8 cellular contexts compared by ENCODE assay signal in the genomic region with DNA sequence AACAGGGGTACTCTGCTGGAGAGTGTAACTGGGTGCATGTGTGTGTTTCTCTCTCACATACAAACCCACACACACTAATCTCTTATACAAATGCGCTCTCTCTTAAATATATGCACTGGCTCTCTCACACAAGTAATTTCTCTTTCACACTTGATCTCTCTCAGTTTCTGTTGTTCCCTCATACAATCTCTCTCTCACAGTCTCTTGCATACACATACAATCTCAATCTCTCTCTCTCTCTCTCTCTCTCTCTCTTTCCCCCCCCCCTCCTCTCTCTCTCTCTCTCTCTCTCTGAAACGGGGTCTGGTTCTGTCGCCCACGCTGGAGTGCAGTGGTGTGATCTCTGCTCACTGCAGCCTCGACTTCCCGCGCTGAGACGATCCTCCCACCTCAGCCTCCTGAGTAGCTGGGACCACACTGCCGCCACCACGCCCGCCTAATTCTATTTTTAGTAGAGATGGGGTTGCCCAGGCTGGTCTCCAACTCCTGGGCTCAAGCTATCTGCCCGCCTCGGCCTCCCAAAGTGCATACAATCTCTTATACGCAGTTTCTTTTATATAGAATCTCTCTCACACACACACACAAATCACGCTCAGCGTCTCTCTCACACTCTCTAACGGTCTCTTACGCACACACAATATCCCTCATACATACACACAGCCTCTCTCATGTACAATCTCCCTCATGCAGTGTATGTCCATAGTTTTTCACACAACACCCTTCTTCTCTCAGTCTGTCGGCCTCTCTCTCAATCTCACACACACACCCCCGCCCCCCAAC. TPM values are rescaled to one million over a fixed set of nuclear protein-coding genes. Genes with fewer than 3 reads are reported as not detected.
DNase-seq lines count a peak whose midpoint lies in the region; ATAC-seq, FAIRE-seq and TF ChIP-seq lines count a peak whose summit lies in the region.

No MANE protein-coding gene starts in this region.

- FAIRE-seq in RCC 7860 (lab: Jason Lieb, UNC): no peak

- CTCF ChIA-PET in Calu3 (lab: Charles Lee): interaction anchor here (0.6 kb wide), 1 partner anchor 44 kb away, joined by 6 read pairs; no protein-coding TSS in a partner anchor

- DNase-seq in Calu3 (no peak), Peyer's patch (no peak), esophagus squamous epithelium (lab: John Stamatoyannopoulos, UW) (no peak), posterior vena cava (ENCODE audit: low spot score) (peak; percentile 74), RCC 7860 (ENCODE audit: low spot score) (no peak), dermis blood vessel endothelial cell (no peak)
- DNase-seq in activated CD4-positive, CD25-positive, alpha-beta regulatory T cell (lab: John Stamatoyannopoulos, UW): no peak

- TF ChIP-seq POLR2A in Peyer's patch (IDR thresholded peaks at IDR 0.05) (no peak), esophagus squamous epithelium (IDR thresholded peaks at IDR 0.05) (no peak)

- H3K36me3 ChIP-seq in Peyer's patch (no peaks in the 10 kb centered on the region), esophagus squamous epithelium (no peaks in the 10 kb centered on the region)

- H3K27ac ChIP-seq in Peyer's patch (peak overlapping the region in 3 of 4 donors; percentile 80 to 91 (median 91)), esophagus squamous epithelium (peak overlapping the region; percentile 87 to 96 (median 92))

- peak overlapping the region; percentile 83 to 97 (median 90) for H3K4me3 ChIP-seq in Peyer's patch
- H3K4me3 ChIP-seq in esophagus squamous epithelium: peak overlapping the region; percentile 77 to 87 (median 82)

- peak overlapping the region; percentile 85 for H3K4me3 Mint-ChIP-seq in Calu3 (ENCODE audit: low read depth, unreplicated experiment)

- WGBS in esophagus squamous epithelium, 2 donors: 60 to 66% methylated on average over 19 of the region's 20 CpGs

- intact Hi-C loops in Calu3 (cut with micrococcal nuclease; ENCODE audit: unreplicated experiment) (loop anchor here (5.0 kb wide), 2 partner anchors 32 to 88 kb away; a partner anchor contains a TSS), esophagus squamous epithelium (cut with DNase I) (loop anchor here (10.0 kb wide), 1 partner anchor 80 kb away; no protein-coding TSS in a partner anchor), posterior vena cava (cut with DNase I) (loop anchor here in 1 of 2 donors (5.0 kb wide), 1 partner anchor 88 kb away; a partner anchor contains a TSS)

- H3K9me3 Mint-ChIP-seq in Calu3 (ENCODE audit: low read depth, unreplicated experiment): no peaks in the 10 kb centered on the region

- no peaks in the 10 kb centered on the region for H3K27me3 ChIP-seq in Peyer's patch
- H3K27me3 ChIP-seq in esophagus squamous epithelium: no peaks in the 10 kb centered on the region

- no peaks in the 10 kb centered on the region for H3K27me3 Mint-ChIP-seq in Calu3 (ENCODE audit: unreplicated experiment)

- BruUV-seq in Calu3 (replicated peaks; lab: Mats Ljungman, UMichigan): no TSS peak

- TF ChIP-seq CTCF in Calu3 (IDR thresholded peaks at IDR 0.05; ENCODE audit: unreplicated experiment) (no peak), Peyer's patch (IDR thresholded peaks at IDR 0.05) (no peak), esophagus squamous epithelium (IDR thresholded peaks at IDR 0.05) (no peak)

- no peaks in the 10 kb centered on the region for H3K9me3 ChIP-seq in Peyer's patch
- H3K9me3 ChIP-seq in esophagus squamous epithelium: no peaks in the 10 kb centered on the region

- peaks cover 8% of the 10 kb centered on the region for H3K4me1 Mint-ChIP-seq in Calu3 (ENCODE audit: low read depth, unreplicated experiment)

- no peak overlapping the region for H3K27ac Mint-ChIP-seq in Calu3 (ENCODE audit: unreplicated experiment)

- ATAC-seq in HG02852 (IDR thresholded peaks at IDR 0.05; ENCODE audit: unreplicated experiment): no peak

- H3K4me1 ChIP-seq in Peyer's patch (peaks cover 0 to 6% (median 2%) of the 10 kb centered on the region in 4 donors), esophagus squamous epithelium (peaks cover 0 to 36% (median 8%) of the 10 kb centered on the region in 3 donors)

- H3K36me3 Mint-ChIP-seq in Calu3 (ENCODE audit: insufficient read depth, unreplicated experiment): peaks cover 17% of the 10 kb centered on the region

RNA-seq across cellular contexts. Expression of a gene that starts 0.5 kb away (rescaled TPM):
- total RNA-seq in Calu3 (2022) (1.4 and 1.6 TPM in 2 replicates), Peyer's patch (1 to 10 TPM in 2 of 4 donors, under 1 TPM in 2; 0.47 to 2.5 (median 1.2) TPM), esophagus squamous epithelium (1 to 10 TPM; 1.3 to 4.7 (median 4.0) TPM), posterior vena cava (1 to 10 TPM; 4.6 to 6.7 TPM), dermis blood vessel endothelial cell (19.2 and 20.3 TPM in 2 replicates)
